ENCODE assay signal across 8 cellular contexts in the genomic region with DNA sequence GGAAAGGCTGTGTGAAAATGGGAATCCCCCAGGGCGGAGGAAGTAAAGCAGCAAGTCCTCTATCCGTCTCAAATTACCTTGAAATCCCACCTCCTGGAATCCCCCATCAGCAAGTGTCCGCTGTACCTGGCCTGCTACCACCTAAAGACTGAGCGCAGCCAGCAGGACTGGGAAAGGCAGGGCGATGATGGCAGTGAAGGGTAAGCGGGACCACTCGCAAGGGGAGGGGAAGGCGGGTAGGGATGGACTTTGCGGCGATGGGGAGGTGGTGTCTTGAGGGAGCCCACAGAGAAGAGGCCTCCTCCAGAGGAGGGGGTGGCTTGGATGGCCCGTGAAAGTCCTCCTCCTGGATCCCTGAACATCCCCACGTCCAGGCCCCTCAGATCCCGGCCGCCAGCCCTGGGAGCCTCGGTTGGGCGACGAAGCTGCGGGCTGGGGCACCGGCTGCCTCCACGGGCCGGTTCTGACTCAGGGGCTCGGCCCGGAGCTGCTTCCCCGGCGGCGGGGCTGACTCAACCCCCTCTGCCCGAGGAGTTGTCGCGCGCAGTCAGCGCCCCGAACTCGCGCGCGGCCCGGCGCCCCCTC. TPM values are rescaled to one million over a fixed set of nuclear protein-coding genes. Genes with fewer than 3 reads are reported as not detected.
DNase-seq lines count a peak whose midpoint lies in the region; ATAC-seq and TF ChIP-seq lines count a peak whose summit lies in the region.

No MANE protein-coding gene starts in this region.

- no peak for ATAC-seq in HG02970 (IDR thresholded peaks at IDR 0.05; ENCODE audit: low FRiP score, unreplicated experiment)

- H3K27me3 ChIP-seq in cardiac muscle cell = no peaks in the 10 kb centered on the region

- H3K27ac ChIP-seq in cardiac muscle cell = peak overlapping the region; percentile 68

- H3K4me3 ChIP-seq in AG10803 (ENCODE audit: low read length) (peak overlapping the region; percentile 92), cardiac muscle cell (peak overlapping the region; percentile 82)

- H3K4me3 Mint-ChIP-seq in activated naive CD8-positive, alpha-beta T cell = peak overlapping the region; percentile 71

- no peaks in the 10 kb centered on the region for H3K9me3 ChIP-seq in cardiac muscle cell (ENCODE audit: low read depth)

- peaks cover 29% of the 10 kb centered on the region for H3K27me3 Mint-ChIP-seq in activated naive CD8-positive, alpha-beta T cell

- peaks cover 17% of the 10 kb centered on the region for H3K4me1 ChIP-seq in cardiac muscle cell (ENCODE audit: low read depth)

- TF ChIP-seq CTCF in AG10803 (conservative IDR thresholded peaks at IDR 0.05; ENCODE audit: low read length) = no peak
- TF ChIP-seq CTCF in cardiac muscle cell (IDR thresholded peaks at IDR 0.05; ENCODE audit: low read depth, low read length) = no peak

- H3K27ac Mint-ChIP-seq in activated naive CD8-positive, alpha-beta T cell = no peak overlapping the region

- intact Hi-C loops in posterior vena cava (cut with DNase I) = loop anchor here in 1 of 2 donors (5.0 kb wide), 1 partner anchor 1531 kb away; no protein-coding TSS in a partner anchor

- H3K4me1 Mint-ChIP-seq in activated naive CD8-positive, alpha-beta T cell (ENCODE audit: low read depth) = peaks cover 6% of the 10 kb centered on the region

- POLR2A ChIA-PET in HEK293T (lab: Yijun Ruan, JAX) = interaction anchor here (0.6 to 4.1 kb wide), 12 partner anchors 9 to 54 kb away, joined by 3 to 27 read pairs (median 8); no protein-coding TSS in a partner anchor

- H3K36me3 ChIP-seq in cardiac muscle cell = peaks cover 9% of the 10 kb centered on the region

- CTCF ChIA-PET in HEK293T (lab: Yijun Ruan, JAX) = interaction anchor here (0.5 to 1.0 kb wide), 4 partner anchors 24 to 882 kb away, joined by 3 to 7 read pairs (median 3); no protein-coding TSS in a partner anchor

- H3K36me3 Mint-ChIP-seq in activated naive CD8-positive, alpha-beta T cell = no peaks in the 10 kb centered on the region

- DNase-seq in AG10803 (ENCODE audit: low read depth) (peak; percentile 73), HEK293T (ENCODE audit: extremely low spot score) (peak; percentile 50), cardiac muscle cell (ENCODE audit: low read depth in 1 of 2, low spot score in 1 of 2) (peak in 1 of 2 donors; percentile 70), posterior vena cava (ENCODE audit: low spot score) (peak; percentile 85), NCI-H446 treated with DMSO at 0.1 percent for 48 hours (lab: John Stamatoyannopoulos, UW) (no peak), NCI-H2081 (lab: John Stamatoyannopoulos, UW) (no peak)

- no peaks in the 10 kb centered on the region for H3K9me3 Mint-ChIP-seq in activated naive CD8-positive, alpha-beta T cell (ENCODE audit: low read depth)

TF ChIP-seq in HEK293T, 16 proteins besides CTCF, POLR2A, EP300 and RAD21:
- TF ChIP-seq NFRKB (IDR thresholded peaks at IDR 0.05) (no peak), CTBP1 (IDR thresholded peaks at IDR 0.05; ENCODE audit: borderline replicate concordance) (peak; percentile 24; the same call in 1 of the 2 replicates)

RNA-seq across cellular contexts. Expression of a gene that starts 0.6 kb away (rescaled TPM):
- total RNA-seq in cardiac muscle cell (39.7 and 45.7 TPM in 2 replicates), posterior vena cava (10 to 100 TPM; 38.0 to 44.7 TPM)
- polyA plus RNA-seq in cardiac muscle cell = 51.9 and 54.2 TPM in 2 replicates

RNA-seq across cellular contexts. Expression of a gene that starts 38.9 kb away (rescaled TPM):
- total RNA-seq in cardiac muscle cell (4.6 and 5.9 TPM in 2 replicates), posterior vena cava (1 to 10 TPM; 1.7 to 2.1 TPM)
- 7.8 and 12.1 TPM in 2 replicates for polyA plus RNA-seq in cardiac muscle cell

RNA-seq across cellular contexts. Expression of a gene that starts 39.3 kb away (rescaled TPM):
- 8.4 and 11.6 TPM in 2 replicates for total RNA-seq in cardiac muscle cell
- 6.0 and 12.5 TPM in 2 replicates for polyA plus RNA-seq in cardiac muscle cell
- 10 to 100 TPM in 1 of 2 donors, 1 to 10 TPM in 1; 9.7 to 10.2 TPM for total RNA-seq in posterior vena cava

Comparison
In these comparisons a context has a peak if more than half of its experiments do, and no peak if none do; other contexts are left out.
1. DNase-seq: peak in AG10803 (single experiment), HEK293T (single experiment) and posterior vena cava (single experiment); none in NCI-H446 treated with DMSO at 0.1 percent for 48 hours (single experiment) and NCI-H2081 (0 of 2).